In the genomic region with DNA sequence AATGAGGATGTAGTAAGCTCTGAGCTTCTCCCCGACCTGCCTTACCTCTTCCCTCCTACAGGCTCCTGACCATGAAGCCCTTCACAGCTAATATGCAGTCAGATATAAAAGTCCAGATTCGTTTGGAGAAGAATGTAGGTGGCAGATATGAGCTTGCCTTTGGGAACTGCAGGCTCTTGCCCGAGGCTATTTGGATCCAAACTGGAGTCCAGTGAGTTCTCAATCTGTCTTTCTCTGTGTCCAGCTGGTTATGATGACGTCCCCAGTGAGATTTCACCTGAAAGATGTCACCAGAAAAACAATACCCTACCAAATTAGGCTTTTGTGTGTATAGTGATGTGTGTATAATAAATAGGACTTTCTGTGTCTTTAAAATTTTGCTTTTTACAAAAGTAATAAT, we compare ENCODE assay signal across 22 cellular contexts. TPM values are rescaled to one million over a fixed set of nuclear protein-coding genes. Genes with fewer than 3 reads are reported as not detected.
DNase-seq lines count a peak whose midpoint lies in the region; ATAC-seq lines count a peak whose summit lies in the region.
"Had no signal": no experiment of that assay in that cellular context is flagged by ENCODE, and none has a peak within 500 bp of the region (broad histone marks: within the 10 kb centered on the region; RNA-seq: fewer than 3 reads in every experiment).

No MANE protein-coding gene starts in this region.

- H4K12ac ChIP-seq in trophoblast cell (ENCODE audit: low read depth, low read length), result no peak overlapping the region

- no peak overlapping the region for H2BK5ac ChIP-seq in trophoblast cell (ENCODE audit: low read depth, low read length, poor library complexity)

- no peaks in the 10 kb centered on the region for H3K36me3 ChIP-seq in trophoblast cell (ENCODE audit: control insufficient read depth in 1 of 2, insufficient read depth in 2 of 2, low read length in 2 of 2)
- H3K36me3 ChIP-seq: BE2C, BLaER1 had no signal

- in situ Hi-C loops in G401 (cut with HindIII; ENCODE audit: low sequenced_read_pairs), result no loop called here

- peaks cover 11% of the 10 kb centered on the region for H3K27me3 Mint-ChIP-seq in activated CD4-positive, alpha-beta T cell treated with anti-CD3 and anti-CD28 coated beads for 36 hours

- H2BK12ac ChIP-seq in trophoblast cell (ENCODE audit: low read length), result no peak overlapping the region

- H3K4me3 ChIP-seq in trophoblast cell (ENCODE audit: low read depth, low read length), result no peak overlapping the region
- H3K4me3 ChIP-seq: BLaER1, GM12878 had no signal

- no peak overlapping the region for H3K4me3 Mint-ChIP-seq in activated CD4-positive, alpha-beta T cell treated with anti-CD3 and anti-CD28 coated beads for 36 hours
- H3K4me3 Mint-ChIP-seq: CD14-positive monocyte; CD4-positive, alpha-beta memory T cell; CD4-positive, CD25-positive, alpha-beta regulatory T cell; CD8-positive, alpha-beta memory T cell had no signal

- H2AK5ac ChIP-seq in trophoblast cell (ENCODE audit: low read length), result no peak overlapping the region

- H3K36me3 Mint-ChIP-seq in activated CD4-positive, alpha-beta T cell treated with anti-CD3 and anti-CD28 coated beads for 36 hours (ENCODE audit: low read depth), result no peaks in the 10 kb centered on the region
- H3K36me3 Mint-ChIP-seq: CD14-positive monocyte; CD4-positive, alpha-beta memory T cell; CD4-positive, CD25-positive, alpha-beta regulatory T cell; CD8-positive, alpha-beta memory T cell had no signal

- ATAC-seq in activated CD4-positive, alpha-beta T cell treated with anti-CD3 and anti-CD28 coated beads for 36 hours, result no peak
- ATAC-seq: GM12878 had no signal

- no peak overlapping the region for H4K91ac ChIP-seq in trophoblast cell (ENCODE audit: low read depth, low read length)

- no peak overlapping the region for H2AFZ ChIP-seq in trophoblast cell (ENCODE audit: insufficient read depth, low read length, poor library complexity)

- no peak overlapping the region for H2BK120ac ChIP-seq in trophoblast cell (ENCODE audit: insufficient read depth, low read length, poor library complexity)

- no peak overlapping the region for H4K8ac ChIP-seq in trophoblast cell (ENCODE audit: low read depth, low read length)

- DNase-seq in G401 (ENCODE audit: low spot score), result peak; percentile 95
- DNase-seq in NCI-H69 (lab: John Stamatoyannopoulos, UW), result peak; percentile 10
- DNase-seq in cerebellar nuclear complex (lab: John Stamatoyannopoulos, UW), result peak; percentile 8 to 76
- DNase-seq in trophoblast cell, result peak; percentile 64 to 87
- DNase-seq in COLO668 (lab: John Stamatoyannopoulos, UW; ENCODE audit: unreplicated experiment), result no peak
- no peak for DNase-seq in activated CD4-positive, alpha-beta T cell treated with anti-CD3 and anti-CD28 coated beads for 36 hours
- DNase-seq in NCI-H128 (lab: John Stamatoyannopoulos, UW; ENCODE audit: unreplicated experiment), result no peak
- DNase-seq: 8988T; ACHN; BE2C; Caco-2; Calu3; CD4-positive, alpha-beta memory T cell; CD4-positive, CD25-positive, alpha-beta regulatory T cell; CD8-positive, alpha-beta memory T cell; DMS79 treated with DMSO at 0.1 percent for 48 hours; GDM1 had no signal

- no peaks in the 10 kb centered on the region for H3K27me3 ChIP-seq in trophoblast cell (ENCODE audit: insufficient read depth, low read length)
- H3K27me3 ChIP-seq: BLaER1 had no signal

- H3K4ac ChIP-seq in trophoblast cell (ENCODE audit: low read depth, low read length), result no peak overlapping the region

- H3K27ac ChIP-seq in trophoblast cell (ENCODE audit: low read depth, low read length), result no peak overlapping the region
- H3K27ac ChIP-seq: BLaER1 had no signal

- H3K14ac ChIP-seq in trophoblast cell (ENCODE audit: low read length), result no peak overlapping the region

- no peaks in the 10 kb centered on the region for H3K9me3 ChIP-seq in trophoblast cell (ENCODE audit: insufficient read depth, low read depth, low read length)
- H3K9me3 ChIP-seq: BE2C, BLaER1, Caco-2 had no signal

- H3K4me2 ChIP-seq in trophoblast cell (ENCODE audit: low read length), result no peak overlapping the region
- H3K4me2 ChIP-seq: BLaER1 had no signal

- H3K9me3 Mint-ChIP-seq in activated CD4-positive, alpha-beta T cell treated with anti-CD3 and anti-CD28 coated beads for 36 hours (ENCODE audit: low read depth), result no peaks in the 10 kb centered on the region
- H3K9me3 Mint-ChIP-seq: CD14-positive monocyte; CD4-positive, alpha-beta memory T cell; CD4-positive, CD25-positive, alpha-beta regulatory T cell; CD8-positive, alpha-beta memory T cell had no signal

- H3K23ac ChIP-seq in trophoblast cell (ENCODE audit: low read length), result no peak overlapping the region

- no peak overlapping the region for H3K9ac ChIP-seq in trophoblast cell (ENCODE audit: low read length)
- H3K9ac ChIP-seq: BLaER1 had no signal

- no peaks in the 10 kb centered on the region for H3K79me2 ChIP-seq in trophoblast cell (ENCODE audit: control insufficient read depth, insufficient read depth, low read length, poor library complexity)

- no peaks in the 10 kb centered on the region for H3K4me1 ChIP-seq in trophoblast cell (ENCODE audit: control insufficient read depth in 1 of 2, insufficient read depth in 2 of 2, low read length in 2 of 2)
- H3K4me1 ChIP-seq: BE2C, BLaER1, Caco-2 had no signal

- H3K27ac Mint-ChIP-seq in activated CD4-positive, alpha-beta T cell treated with anti-CD3 and anti-CD28 coated beads for 36 hours, result no peak overlapping the region
- H3K27ac Mint-ChIP-seq: CD14-positive monocyte; CD4-positive, alpha-beta memory T cell; CD4-positive, CD25-positive, alpha-beta regulatory T cell; CD8-positive, alpha-beta memory T cell had no signal

- no peaks in the 10 kb centered on the region for H3K4me1 Mint-ChIP-seq in activated CD4-positive, alpha-beta T cell treated with anti-CD3 and anti-CD28 coated beads for 36 hours
- H3K4me1 Mint-ChIP-seq: CD14-positive monocyte; CD4-positive, alpha-beta memory T cell; CD4-positive, CD25-positive, alpha-beta regulatory T cell; CD8-positive, alpha-beta memory T cell had no signal

- H3K79me1 ChIP-seq in trophoblast cell (ENCODE audit: low read length), result no peaks in the 10 kb centered on the region

- CTCF ChIA-PET in activated CD4-positive, alpha-beta T cell treated with anti-CD3 and anti-CD28 coated beads for 36 hours (lab: Charles Lee), result no interaction called here

- H3K18ac ChIP-seq in trophoblast cell (ENCODE audit: low read length), result no peak overlapping the region

- POLR2A ChIA-PET in activated CD4-positive, alpha-beta T cell treated with anti-CD3 and anti-CD28 coated beads for 36 hours (lab: Charles Lee), result no interaction called here

- intact Hi-C loops in activated CD4-positive, alpha-beta T cell treated with anti-CD3 and anti-CD28 coated beads for 36 hours (cut with DNase I, micrococcal nuclease), result no loop called here

- no CpG with 5 or more reads among the region's 4 CpGs for WGBS in trophoblast cell (ENCODE audit: extremely low coverage, insufficient coverage, insufficient read length)

RNA-seq across cellular contexts. Expression of a gene that starts 14.7 kb away (rescaled TPM):
- total RNA-seq in G401 (2014; rRNA removed; shearing (Covaris generic)), result not detected in 2 replicates
- polyA plus RNA-seq in trophoblast cell (2013), result not detected in 2 replicates
- total RNA-seq in activated CD4-positive, alpha-beta T cell treated with anti-CD3 and anti-CD28 coated beads for 36 hours, result not detected
- total RNA-seq: A673; Caco-2; Calu3; CD4-positive, alpha-beta memory T cell; CD4-positive, CD25-positive, alpha-beta regulatory T cell; CD8-positive, alpha-beta memory T cell; GM12878 had no signal
- polyA plus RNA-seq: AG04450; CD14-positive monocyte; CD4-positive, alpha-beta memory T cell; CD4-positive, CD25-positive, alpha-beta regulatory T cell; CD8-positive, alpha-beta memory T cell; GM12878 had no signal

RNA-seq across cellular contexts. Expression of a gene that starts 33.3 kb away (rescaled TPM):
- not detected in 2 replicates for total RNA-seq in G401 (2014; rRNA removed; shearing (Covaris generic))
- polyA plus RNA-seq in trophoblast cell (2013), result not detected in 2 replicates
- total RNA-seq in activated CD4-positive, alpha-beta T cell treated with anti-CD3 and anti-CD28 coated beads for 36 hours, result not detected
- total RNA-seq: A673; Caco-2; Calu3; CD4-positive, alpha-beta memory T cell; CD4-positive, CD25-positive, alpha-beta regulatory T cell; CD8-positive, alpha-beta memory T cell; GM12878 had no signal
- polyA plus RNA-seq: AG04450; CD14-positive monocyte; CD4-positive, alpha-beta memory T cell; CD4-positive, CD25-positive, alpha-beta regulatory T cell; CD8-positive, alpha-beta memory T cell; GM12878 had no signal

RNA-seq across cellular contexts. Expression of a gene that starts 34.5 kb away (rescaled TPM):
- not detected in 2 replicates for total RNA-seq in G401 (2014; rRNA removed; shearing (Covaris generic))
- not detected in 2 replicates for polyA plus RNA-seq in trophoblast cell (2013)
- not detected for total RNA-seq in activated CD4-positive, alpha-beta T cell treated with anti-CD3 and anti-CD28 coated beads for 36 hours
- total RNA-seq: A673; Caco-2; Calu3; CD4-positive, alpha-beta memory T cell; CD4-positive, CD25-positive, alpha-beta regulatory T cell; CD8-positive, alpha-beta memory T cell; GM12878 had no signal
- polyA plus RNA-seq: AG04450; CD14-positive monocyte; CD4-positive, alpha-beta memory T cell; CD4-positive, CD25-positive, alpha-beta regulatory T cell; CD8-positive, alpha-beta memory T cell; GM12878 had no signal

Comparison
In these comparisons a context has a peak if more than half of its experiments do, and no peak if none do; other contexts are left out.
1. DNase-seq: peak in G401 (single experiment), NCI-H69 (single experiment), cerebellar nuclear complex (2 of 2) and trophoblast cell (2 of 2); none in COLO668 (single experiment), activated CD4-positive, alpha-beta T cell treated with anti-CD3 and anti-CD28 coated beads for 36 hours (single experiment) and NCI-H128 (single experiment).